ENCODE assay signal across 29 cellular contexts in genomic region chr14:85483037-85483436, GRCh38. TPM values are rescaled to one million over a fixed set of nuclear protein-coding genes. Genes with fewer than 3 reads are reported as not detected.
DNase-seq lines count a peak whose midpoint lies in the region; ATAC-seq and TF ChIP-seq lines count a peak whose summit lies in the region.
"Had no signal": no experiment of that assay in that cellular context is flagged by ENCODE, and none has a peak within 500 bp of the region (broad histone marks: within the 10 kb centered on the region; RNA-seq: fewer than 3 reads in every experiment).

No MANE protein-coding gene starts in this region.

- no peak for TF ChIP-seq CTCF in choroid plexus epithelial cell (conservative IDR thresholded peaks at IDR 0.05; ENCODE audit: low read depth, low read length)
- no peak for TF ChIP-seq CTCF in type B pancreatic cell (conservative IDR thresholded peaks at IDR 0.05)

- no peak for ATAC-seq in HG02840 (IDR thresholded peaks at IDR 0.05; ENCODE audit: low FRiP score, unreplicated experiment)
- ATAC-seq: effector memory CD8-positive, alpha-beta T cell; stimulated activated naive CD8-positive, alpha-beta T cell treated with anti-CD3 and anti-CD28 coated beads, Interleukin-15, Interleukin-2, amounts not matched to agents 100 U/mL and 50 U/mL, for 24 hours had no signal

- peaks cover 4% of the 10 kb centered on the region for H3K4me1 Mint-ChIP-seq in type B pancreatic cell (ENCODE audit: unreplicated experiment)
- H3K4me1 Mint-ChIP-seq: activated naive CD8-positive, alpha-beta T cell treated with anti-CD3 and anti-CD28 coated beads for 36 hours; brain; CD8-positive, alpha-beta memory T cell; IgD-negative memory B cell; naive B cell had no signal

- H3K27ac Mint-ChIP-seq in type B pancreatic cell, result peak overlapping the region; percentile 31
- H3K27ac Mint-ChIP-seq: activated naive CD8-positive, alpha-beta T cell treated with anti-CD3 and anti-CD28 coated beads for 36 hours; activated T-helper 2 cell treated with anti-CD3 and anti-CD28 coated beads, Interferon-gamma antibody, Interleukin-2, Interleukin-4, amounts not matched to agents 10 μg/mL and 5 μg/mL and 100 μg/mL, durations not matched to agents 14 hours and 24 hours and 36 hours; CD8-positive, alpha-beta memory T cell; effector memory CD8-positive, alpha-beta T cell; IgD-negative memory B cell; naive B cell had no signal

- no peak overlapping the region for H3K4me3 Mint-ChIP-seq in type B pancreatic cell
- H3K4me3 Mint-ChIP-seq: activated naive CD8-positive, alpha-beta T cell treated with anti-CD3 and anti-CD28 coated beads for 36 hours; brain; CD8-positive, alpha-beta memory T cell; effector memory CD8-positive, alpha-beta T cell; IgD-negative memory B cell; naive B cell had no signal

- DNase-seq in NCI-H69 (lab: John Stamatoyannopoulos, UW), result peak; percentile 23
- DNase-seq in choroid plexus epithelial cell (ENCODE audit: low read depth), result peak; percentile 19
- peak; percentile 13 for DNase-seq in left kidney (ENCODE audit: low read depth, low spot score)
- no peak for DNase-seq in type B pancreatic cell (ENCODE audit: extremely low spot score, unreplicated experiment)
- DNase-seq in effector CD4-positive, alpha-beta T cell, result no peak
- no peak for DNase-seq in SW 1271 (lab: John Stamatoyannopoulos, UW)
- DNase-seq: activated CD4-positive, alpha-beta T cell treated with anti-CD3 and anti-CD28 coated beads, Interleukin-2, amount 50 U/mL, for 48 hours; activated CD8-positive, alpha-beta memory T cell treated with anti-CD3 and anti-CD28 coated beads, Interleukin-2, amount 50 U/mL, for 48 hours; activated naive CD8-positive, alpha-beta T cell treated with anti-CD3 and anti-CD28 coated beads for 36 hours; AML-193; CD8-positive, alpha-beta memory T cell; DMS153; effector memory CD8-positive, alpha-beta T cell; esophagus squamous epithelium; kidney glomerular epithelial cell; naive B cell; NCI-H2081; NCI-H226; NCI-H82; occipital lobe; right lobe of liver; stimulated activated CD4-positive, alpha-beta T cell treated with anti-CD3 and anti-CD28 coated beads, Interleukin-4, amount 100 ng/mL, for 4 hours; stimulated activated naive CD8-positive, alpha-beta T cell treated with anti-CD3 and anti-CD28 coated beads, Interleukin-15, Interleukin-2, amounts not matched to agents 100 U/mL and 50 U/mL, for 24 hours; thyroid gland had no signal

- peaks cover 21% of the 10 kb centered on the region for H3K27me3 Mint-ChIP-seq in type B pancreatic cell
- H3K27me3 Mint-ChIP-seq: activated naive CD8-positive, alpha-beta T cell treated with anti-CD3 and anti-CD28 coated beads for 36 hours; brain; effector memory CD8-positive, alpha-beta T cell; IgD-negative memory B cell; naive B cell had no signal

- H3K9me3 Mint-ChIP-seq in type B pancreatic cell, result no peaks in the 10 kb centered on the region
- H3K9me3 Mint-ChIP-seq: brain, IgD-negative memory B cell had no signal

- H3K4me3 ChIP-seq in choroid plexus epithelial cell (ENCODE audit: low read depth, low read length), result no peak overlapping the region
- H3K4me3 ChIP-seq: esophagus squamous epithelium, right lobe of liver, thyroid gland had no signal

- no peaks in the 10 kb centered on the region for H3K36me3 Mint-ChIP-seq in type B pancreatic cell
- H3K36me3 Mint-ChIP-seq: activated naive CD8-positive, alpha-beta T cell treated with anti-CD3 and anti-CD28 coated beads for 36 hours; brain; CD8-positive, alpha-beta memory T cell; IgD-negative memory B cell; naive B cell had no signal

RNA-seq across cellular contexts. Expression of gene FLRT2, which starts 46.9 kb away (rescaled TPM):
- 30.3 and 127 TPM in 2 replicates for total RNA-seq in type B pancreatic cell (ENCODE audit: low replicate concordance)
- total RNA-seq: activated naive CD8-positive, alpha-beta T cell treated with anti-CD3 and anti-CD28 coated beads for 36 hours; activated T-helper 2 cell treated with anti-CD3 and anti-CD28 coated beads, Interferon-gamma antibody, Interleukin-2, Interleukin-4, amounts not matched to agents 10 μg/mL and 5 μg/mL and 100 μg/mL, durations not matched to agents 14 hours and 24 hours and 36 hours; CD8-positive, alpha-beta memory T cell; OCI-LY7 had no signal

Comparison
In these comparisons a context has a peak if more than half of its experiments do, and no peak if none do; other contexts are left out.
1. DNase-seq: peak in NCI-H69 (single experiment), choroid plexus epithelial cell (single experiment) and left kidney (single experiment); none in type B pancreatic cell (single experiment), effector CD4-positive, alpha-beta T cell (single experiment) and SW 1271 (0 of 2).